8 cellular contexts compared by ENCODE assay signal in the genomic region with DNA sequence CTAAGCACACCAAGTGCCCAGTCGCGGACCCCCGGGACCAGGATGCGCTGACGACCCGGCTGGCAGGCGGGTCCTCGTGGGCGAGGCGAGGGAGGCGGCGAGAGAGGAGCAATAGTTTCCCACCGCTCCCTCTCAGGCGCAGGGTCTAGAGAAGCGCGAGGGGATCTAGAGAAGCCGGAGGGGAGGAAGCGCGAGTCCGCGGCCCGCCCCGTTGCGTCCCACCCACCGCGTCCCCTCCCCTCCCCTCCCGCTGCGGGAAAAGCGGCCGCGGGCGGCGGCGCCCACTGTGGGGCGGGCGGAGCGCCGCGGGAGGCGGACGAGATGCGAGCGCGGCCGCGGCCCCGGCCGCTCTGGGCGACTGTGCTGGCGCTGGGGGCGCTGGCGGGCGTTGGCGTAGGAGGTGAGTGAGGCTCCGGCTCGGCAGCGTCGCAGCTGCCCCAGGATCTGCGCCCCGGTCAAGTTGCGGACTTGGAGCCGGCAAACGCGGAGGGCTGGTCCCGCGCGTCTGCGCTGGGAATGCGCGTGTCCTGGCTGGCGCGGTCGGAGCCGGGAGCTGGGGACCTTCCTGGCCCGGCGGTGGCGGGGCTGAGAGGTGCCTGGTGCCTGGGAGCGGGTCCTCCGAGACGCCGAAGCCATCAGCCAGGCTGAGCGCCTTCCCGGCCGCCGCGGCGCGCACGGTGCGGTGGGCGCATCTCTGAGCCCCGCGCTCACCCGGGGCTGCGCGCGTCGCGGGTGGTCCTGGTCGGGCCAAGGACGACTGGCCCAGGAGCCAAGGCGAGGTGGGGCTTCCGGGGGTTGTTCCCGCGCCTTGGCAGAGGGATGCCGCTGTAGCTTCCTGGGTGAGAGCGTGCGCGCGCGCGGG. TPM values are rescaled to one million over a fixed set of nuclear protein-coding genes. Genes with fewer than 3 reads are reported as not detected.
DNase-seq lines count a peak whose midpoint lies in the region; ATAC-seq lines count a peak whose summit lies in the region.

Gene ITGB3 (plus strand): TSS at position 287 of the 862 bp plus-strand sequence. CDS start 35 bp downstream, at position 322.

- no peak within 1 kb of the TSS for H4K5ac ChIP-seq in mesendoderm (ENCODE audit: low read length)

- peaks cover 11% of the 10 kb centered on the region for H3K4me1 ChIP-seq in mesendoderm (ENCODE audit: control insufficient read depth, low read depth, low read length)

- peak within 1 kb of the TSS; percentile 85 for H3K4me2 ChIP-seq in mesendoderm (ENCODE audit: low read length)

- H2BK15ac ChIP-seq in mesendoderm (replicated peaks; ENCODE audit: low read depth): no peak within 1 kb of the TSS

- peak within 1 kb of the TSS; percentile 63 for H2BK5ac ChIP-seq in mesendoderm (ENCODE audit: low read length)

- H3K27me3 ChIP-seq in mesendoderm (ENCODE audit: insufficient read depth, low read length, poor library complexity): peaks cover 4% of the 10 kb centered on the region

- peak within 1 kb of the TSS; percentile 61 for H3K9ac ChIP-seq in mesendoderm (ENCODE audit: low read length)

- WGBS in mesendoderm (ENCODE audit: extremely low coverage, insufficient coverage, low lambda C conversion rate): no CpG with 5 or more reads among the region's 112 CpGs

- DNase-seq in NCI-H82 (lab: John Stamatoyannopoulos, UW): peak; percentile 75
- no peak for DNase-seq in NCI-H82 treated with DMSO at 0.1 percent for 48 hours (lab: John Stamatoyannopoulos, UW; ENCODE audit: unreplicated experiment)
- peak; percentile 20 for DNase-seq in NCI-H345 treated with DMSO at 0.1 percent for 48 hours (lab: John Stamatoyannopoulos, UW; ENCODE audit: unreplicated experiment)
- peak; percentile 73 for DNase-seq in activated CD4-positive, alpha-beta memory T cell treated with anti-CD3 and anti-CD28 coated beads, Interleukin-2, amount 10 ng/mL, durations not matched to agents 7 days and 5 days
- peak; percentile 16 for DNase-seq in effector CD8-positive, alpha-beta T cell (lab: John Stamatoyannopoulos, UW)
- peak; percentile 82 for DNase-seq in mesendoderm
- DNase-seq in stimulated activated CD8-positive, alpha-beta memory T cell treated with anti-CD3 and anti-CD28 coated beads, Interleukin-15, amount 100 ng/mL, for 1 hour (ENCODE audit: low read depth): peak; percentile 32

- H3K27ac Mint-ChIP-seq in activated CD4-positive, alpha-beta memory T cell treated with anti-CD3 and anti-CD28 coated beads, Interleukin-2, amount 10 ng/mL, durations not matched to agents 7 days and 5 days: no peak within 1 kb of the TSS

- H3K4me1 Mint-ChIP-seq in activated CD4-positive, alpha-beta memory T cell treated with anti-CD3 and anti-CD28 coated beads, Interleukin-2, amount 10 ng/mL, durations not matched to agents 7 days and 5 days: peaks cover 40% of the 10 kb centered on the region

- CTCF ChIA-PET in activated CD4-positive, alpha-beta memory T cell treated with anti-CD3 and anti-CD28 coated beads, Interleukin-2, amount 10 ng/mL, durations not matched to agents 7 days and 5 days (lab: Charles Lee): interaction anchor here (1.4 kb wide), 1 partner anchor 62 kb away, joined by 5 read pairs; no protein-coding TSS in a partner anchor

- H3K36me3 ChIP-seq in mesendoderm (ENCODE audit: control insufficient read depth, insufficient read depth, low read length): no peaks in the 10 kb centered on the region

- peak within 1 kb of the TSS; percentile 10 for H3K27ac ChIP-seq in mesendoderm (ENCODE audit: low read depth, low read length)

- no peaks in the 10 kb centered on the region for H3K9me3 Mint-ChIP-seq in activated CD4-positive, alpha-beta memory T cell treated with anti-CD3 and anti-CD28 coated beads, Interleukin-2, amount 10 ng/mL, durations not matched to agents 7 days and 5 days

- H3K4me3 ChIP-seq in mesendoderm (ENCODE audit: low read length): peak within 1 kb of the TSS; percentile 48

- POLR2A ChIA-PET in activated CD4-positive, alpha-beta memory T cell treated with anti-CD3 and anti-CD28 coated beads, Interleukin-2, amount 10 ng/mL, durations not matched to agents 7 days and 5 days (lab: Charles Lee): interaction anchor here (0.7 to 1.3 kb wide), 2 partner anchors 18 to 48 kb away, joined by 3 read pairs; no protein-coding TSS in a partner anchor

- peak within 1 kb of the TSS; percentile 43 for H3K18ac ChIP-seq in mesendoderm (ENCODE audit: low read length)

- H2BK120ac ChIP-seq in mesendoderm (ENCODE audit: low read depth, low read length): no peak within 1 kb of the TSS

- peak within 1 kb of the TSS; percentile 87 for H3K4me3 Mint-ChIP-seq in activated CD4-positive, alpha-beta memory T cell treated with anti-CD3 and anti-CD28 coated beads, Interleukin-2, amount 10 ng/mL, durations not matched to agents 7 days and 5 days

- H3K79me2 ChIP-seq in mesendoderm (ENCODE audit: control insufficient read depth, insufficient read depth, low read length): no peaks in the 10 kb centered on the region

- H3K79me1 ChIP-seq in mesendoderm (ENCODE audit: low read length): no peaks in the 10 kb centered on the region

- no peaks in the 10 kb centered on the region for H3K36me3 Mint-ChIP-seq in activated CD4-positive, alpha-beta memory T cell treated with anti-CD3 and anti-CD28 coated beads, Interleukin-2, amount 10 ng/mL, durations not matched to agents 7 days and 5 days (ENCODE audit: low read depth)

- H3K56ac ChIP-seq in mesendoderm (ENCODE audit: low read length): peak within 1 kb of the TSS; percentile 81

- H2AK5ac ChIP-seq in mesendoderm (ENCODE audit: low read length): peak within 1 kb of the TSS; percentile 90

- H3K23ac ChIP-seq in mesendoderm (ENCODE audit: low read length): no peak within 1 kb of the TSS

- H4K8ac ChIP-seq in mesendoderm (ENCODE audit: low read depth, low read length): no peak within 1 kb of the TSS

- no peak within 1 kb of the TSS for H3K4ac ChIP-seq in mesendoderm (ENCODE audit: low read depth, low read length)

- ATAC-seq in HG03045 (IDR thresholded peaks at IDR 0.05; ENCODE audit: unreplicated experiment): peak; percentile 76

- peaks cover 62% of the 10 kb centered on the region for H3K27me3 Mint-ChIP-seq in activated CD4-positive, alpha-beta memory T cell treated with anti-CD3 and anti-CD28 coated beads, Interleukin-2, amount 10 ng/mL, durations not matched to agents 7 days and 5 days

RNA-seq across cellular contexts. Expression of gene ITGB3, which starts in this region (rescaled TPM):
- 1 to 10 TPM; 1.9 to 2.2 TPM for total RNA-seq in activated CD4-positive, alpha-beta memory T cell treated with anti-CD3 and anti-CD28 coated beads, Interleukin-2, amount 10 ng/mL, durations not matched to agents 7 days and 5 days
- polyA plus RNA-seq in mesendoderm (2013, experiment 1 of 2): not detected
- polyA plus RNA-seq in mesendoderm (2013, experiment 2 of 2): 0.06 TPM
